29 cellular contexts compared by ENCODE assay signal in the genomic region with DNA sequence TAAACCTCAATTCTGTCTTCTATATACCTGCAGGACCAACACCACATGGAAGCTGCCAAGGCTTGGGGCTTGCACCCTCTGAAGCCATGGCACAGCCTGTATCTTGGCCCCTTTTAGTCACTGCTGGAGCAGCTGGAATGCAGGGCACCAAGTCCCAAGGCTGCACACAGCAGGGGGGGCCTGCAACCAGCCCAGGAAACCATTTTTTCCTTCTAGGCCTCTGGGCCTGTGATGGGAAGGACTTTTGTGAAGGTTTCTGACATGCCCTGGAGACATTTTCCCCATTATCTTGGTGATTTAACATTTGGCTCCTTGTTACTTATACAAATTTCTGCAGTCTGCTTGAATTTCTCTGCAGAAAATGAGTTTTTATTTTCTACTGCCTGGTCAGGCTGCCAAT.
"Had no signal": no experiment of that assay in that cellular context is flagged by ENCODE, and none has a peak within 500 bp of the region (broad histone marks: within the 10 kb centered on the region; RNA-seq: fewer than 3 reads in every experiment).

No MANE protein-coding gene starts in this region.

- ATAC-seq: effector memory CD8-positive, alpha-beta T cell; foreskin keratinocyte; gastrocnemius medialis; gastroesophageal sphincter; heart left ventricle; heart right ventricle had no signal

- DNase-seq: colonic mucosa; cortex of kidney; dermis blood vessel endothelial cell; dorsolateral prefrontal cortex; effector CD4-positive, alpha-beta T cell; effector CD8-positive, alpha-beta T cell; effector memory CD4-positive, alpha-beta T cell; effector memory CD8-positive, alpha-beta T cell; endodermal cell; erythroblast; esophagus squamous epithelium; foreskin fibroblast; foreskin keratinocyte; foreskin melanocyte; gastrocnemius medialis; glutamatergic neuron; head of caudate nucleus; heart left ventricle; heart right ventricle had no signal

- FAIRE-seq: colon, endometrium, endothelial cell of umbilical vein, frontal cortex had no signal

- H3K27me3 Mint-ChIP-seq: dendritic cell treated with granulocyte-macrophage colony-stimulating factor and Interleukin-4, amounts not matched to agents 40 ng/mL and 50 ng/mL, for 4 days had no signal

- H3K4me1 ChIP-seq: colonic mucosa, esophagus muscularis mucosa, esophagus squamous epithelium, foreskin keratinocyte, gastrocnemius medialis, gastroesophageal sphincter, heart left ventricle, heart right ventricle had no signal

- H3K9me3 ChIP-seq: colonic mucosa, gastrocnemius medialis had no signal

- H3K36me3 ChIP-seq: colonic mucosa, esophagus muscularis mucosa, esophagus squamous epithelium, gastrocnemius medialis, gastroesophageal sphincter, heart left ventricle, heart right ventricle had no signal

- H3K4me2 ChIP-seq: hepatocyte had no signal

- H3K4me3 Mint-ChIP-seq: dendritic cell treated with granulocyte-macrophage colony-stimulating factor and Interleukin-4, amounts not matched to agents 40 ng/mL and 50 ng/mL, for 4 days; effector memory CD8-positive, alpha-beta T cell; endodermal cell had no signal

- H3K4me3 ChIP-seq: colonic mucosa, coronary artery, dorsolateral prefrontal cortex, esophagus muscularis mucosa, esophagus squamous epithelium, gastrocnemius medialis, gastroesophageal sphincter, heart left ventricle, heart right ventricle, hepatocyte had no signal

- H3K27ac ChIP-seq: colonic mucosa, coronary artery, dorsolateral prefrontal cortex, epithelial cell of prostate, esophagus muscularis mucosa, esophagus squamous epithelium, foreskin keratinocyte, gastrocnemius medialis, gastroesophageal sphincter, heart left ventricle, heart right ventricle, hepatocyte had no signal

- H3K27ac Mint-ChIP-seq: dendritic cell treated with granulocyte-macrophage colony-stimulating factor and Interleukin-4, amounts not matched to agents 40 ng/mL and 50 ng/mL, for 4 days; effector memory CD8-positive, alpha-beta T cell; endodermal cell had no signal
